In the genomic region with DNA sequence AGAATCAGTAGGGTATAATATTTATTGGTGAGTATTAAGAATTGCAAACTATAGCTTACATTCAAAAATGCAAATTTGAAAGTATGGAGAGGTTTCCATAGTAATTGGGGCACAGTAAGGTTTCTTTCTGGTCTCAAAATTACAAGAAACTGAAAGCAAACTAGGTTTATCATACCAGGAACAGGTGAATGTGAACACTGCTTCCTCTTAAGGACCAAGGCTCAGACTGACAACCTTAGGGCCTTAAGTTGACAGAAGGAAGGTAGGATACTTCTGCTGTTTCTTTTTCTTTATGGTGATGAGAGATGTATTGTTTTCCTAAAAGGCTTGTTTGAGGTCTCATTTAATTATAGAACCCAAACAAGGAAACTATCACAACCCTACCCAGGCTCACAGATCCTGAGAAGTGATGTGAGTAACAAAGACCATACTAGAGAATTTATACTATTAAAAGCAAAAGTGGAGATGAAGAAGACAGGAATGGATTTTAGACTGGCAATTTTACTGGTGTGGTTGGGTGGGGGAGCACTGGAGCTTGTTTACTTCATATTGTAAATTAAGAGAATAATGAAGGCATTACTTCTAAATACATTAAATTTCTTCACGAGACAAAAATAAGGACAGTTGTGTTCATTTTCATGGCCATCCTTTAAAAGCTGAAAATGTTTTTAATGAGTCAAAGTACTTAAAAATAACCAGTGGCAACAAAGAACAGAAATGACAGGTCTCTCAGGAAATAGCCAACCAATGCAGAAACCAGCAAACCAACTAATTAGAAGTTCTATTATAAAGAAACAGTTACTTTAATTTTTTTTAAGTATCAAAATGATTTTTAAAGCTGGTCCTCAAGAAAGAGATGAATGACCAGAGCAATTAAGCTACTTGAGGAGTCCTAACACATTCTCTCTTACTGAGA, we compare ENCODE assay signal across 13 cellular contexts. TPM values are rescaled to one million over a fixed set of nuclear protein-coding genes. Genes with fewer than 3 reads are reported as not detected.
DNase-seq lines count a peak whose midpoint lies in the region; ATAC-seq and TF ChIP-seq lines count a peak whose summit lies in the region.
"Had no signal": no experiment of that assay in that cellular context is flagged by ENCODE, and none has a peak within 500 bp of the region (broad histone marks: within the 10 kb centered on the region; RNA-seq: fewer than 3 reads in every experiment).

No MANE protein-coding gene starts in this region.

- BruUV-seq in OCI-LY7 (replicated peaks; lab: Mats Ljungman, UMichigan), result no TSS peak

- no peaks in the 10 kb centered on the region for H3K27me3 Mint-ChIP-seq in central memory CD8-positive, alpha-beta T cell

- H3K36me3 Mint-ChIP-seq in central memory CD8-positive, alpha-beta T cell (ENCODE audit: insufficient read depth), result peaks cover 22% of the 10 kb centered on the region

- peak; percentile 44 for ATAC-seq in HG03097 (IDR thresholded peaks at IDR 0.05; ENCODE audit: low FRiP score, unreplicated experiment)
- no peak for ATAC-seq in central memory CD8-positive, alpha-beta T cell (replicated peaks; ENCODE audit: extremely low read depth, poor library complexity, severe bottlenecking)

- no peak for TF ChIP-seq CTCF in left ventricle myocardium inferior (IDR thresholded peaks at IDR 0.05; ENCODE audit: borderline replicate concordance)
- TF ChIP-seq CTCF in OCI-LY7 (conservative IDR thresholded peaks at IDR 0.05; ENCODE audit: low read length), result no peak

- peaks cover 35% of the 10 kb centered on the region for H3K4me1 Mint-ChIP-seq in central memory CD8-positive, alpha-beta T cell

- H3K9me3 ChIP-seq in left ventricle myocardium inferior (replicated peaks), result no peaks in the 10 kb centered on the region
- no peaks in the 10 kb centered on the region for H3K9me3 ChIP-seq in OCI-LY7 (ENCODE audit: low read length)
- H3K9me3 ChIP-seq: pancreas, suprapubic skin had no signal

- H3K27ac Mint-ChIP-seq in central memory CD8-positive, alpha-beta T cell (ENCODE audit: low read depth), result peak overlapping the region; percentile 39

- intact Hi-C loops in left ventricle myocardium inferior (cut with micrococcal nuclease) (no loop called here), cardiac septum (cut with DNase I) (no loop called here), OCI-LY7 (cut with micrococcal nuclease; ENCODE audit: unreplicated experiment) (no loop called here)

- no peak overlapping the region for H3K4me2 ChIP-seq in OCI-LY7 (ENCODE audit: low read length)
- H3K4me2 ChIP-seq: hepatocyte had no signal

- H3K36me3 ChIP-seq in left ventricle myocardium inferior (peaks cover 32% of the 10 kb centered on the region), OCI-LY7 (ENCODE audit: insufficient read depth, low read length) (peaks cover 54% of the 10 kb centered on the region)
- H3K36me3 ChIP-seq: pancreas had no signal

- no peaks in the 10 kb centered on the region for H3K9me2 ChIP-seq in OCI-LY7 (ENCODE audit: insufficient read depth, low read length)

- no peaks in the 10 kb centered on the region for H3K27me3 ChIP-seq in left ventricle myocardium inferior (ENCODE audit: low read depth)
- H3K27me3 ChIP-seq: hepatocyte, pancreas, suprapubic skin had no signal

- H3K79me2 ChIP-seq in OCI-LY7 (ENCODE audit: insufficient read depth, low read depth, low read length), result peaks cover 35% of the 10 kb centered on the region; the same call in 1 of the 2 replicates

- POLR2A ChIA-PET in OCI-LY7 (lab: Charles Lee), result interaction anchor here (0.7 to 1.3 kb wide), 4 partner anchors 11 to 1174 kb away, joined by 3 to 6 read pairs (median 4); partner anchors contain the start of gene STAU1

- no peak overlapping the region for H3K4me3 ChIP-seq in left ventricle myocardium inferior
- no peak overlapping the region for H3K4me3 ChIP-seq in OCI-LY7 (ENCODE audit: low read depth, low read length, poor library complexity, severe bottlenecking)
- H3K4me3 ChIP-seq: hepatocyte, pancreas, suprapubic skin had no signal

- no peak overlapping the region for H2AFZ ChIP-seq in OCI-LY7 (ENCODE audit: low read length)
- H2AFZ ChIP-seq: hepatocyte had no signal

- CTCF ChIA-PET in OCI-LY7 (lab: Charles Lee; ENCODE audit: unreplicated experiment), result no interaction called here

- H3K4me1 ChIP-seq in left ventricle myocardium inferior (peaks cover 39% of the 10 kb centered on the region), OCI-LY7 (ENCODE audit: insufficient read depth, low read length, poor library complexity, severe bottlenecking) (no peaks in the 10 kb centered on the region)

- H3K9me3 Mint-ChIP-seq in central memory CD8-positive, alpha-beta T cell, result no peaks in the 10 kb centered on the region

- DNase-seq in left ventricle myocardium inferior (no peak), cardiac septum (ENCODE audit: low spot score) (no peak), DMS 273 treated with DMSO at 0.1 percent for 48 hours (lab: John Stamatoyannopoulos, UW) (no peak), NCI-H187 (lab: John Stamatoyannopoulos, UW) (no peak), NCI-H2227 (lab: John Stamatoyannopoulos, UW; ENCODE audit: unreplicated experiment) (no peak), OCI-LY7 (ENCODE audit: low spot score) (no peak)
- DNase-seq in central memory CD8-positive, alpha-beta T cell (ENCODE audit: low spot score in 2 of 2), result no peak
- DNase-seq: amygdala, pancreas had no signal

- H4K20me1 ChIP-seq in OCI-LY7 (ENCODE audit: insufficient read depth, low read length), result peaks cover 4% of the 10 kb centered on the region; the same call in 1 of the 2 replicates

- H3K27ac ChIP-seq in left ventricle myocardium inferior (replicated peaks) (peak overlapping the region; percentile 52), OCI-LY7 (ENCODE audit: low read depth, low read length, poor library complexity, severe bottlenecking) (no peak overlapping the region)
- H3K27ac ChIP-seq: C4-2B, hepatocyte, pancreas had no signal

- H3K4me3 Mint-ChIP-seq in central memory CD8-positive, alpha-beta T cell, result no peak overlapping the region

RNA-seq across cellular contexts. Expression of gene STAU1, which starts 21.3 kb away (rescaled TPM):
- total RNA-seq in left ventricle myocardium inferior (63.4 TPM), cardiac septum (80.8 TPM), OCI-LY7 (2022) (66.8 and 70.2 TPM in 2 replicates)
- 36.8 and 40.7 TPM in 2 replicates for total RNA-seq in OCI-LY7 (2014; rRNA removed; shearing (Covaris generic))

RNA-seq across cellular contexts. Expression of gene DDX27, which starts 52.4 kb away (rescaled TPM):
- total RNA-seq in left ventricle myocardium inferior (14.6 TPM), cardiac septum (14.0 TPM), OCI-LY7 (2022) (54.3 and 57.0 TPM in 2 replicates)
- 48.2 and 53.9 TPM in 2 replicates for total RNA-seq in OCI-LY7 (2014; rRNA removed; shearing (Covaris generic))
